ENCODE assay signal across 9 cellular contexts in the genomic region with DNA sequence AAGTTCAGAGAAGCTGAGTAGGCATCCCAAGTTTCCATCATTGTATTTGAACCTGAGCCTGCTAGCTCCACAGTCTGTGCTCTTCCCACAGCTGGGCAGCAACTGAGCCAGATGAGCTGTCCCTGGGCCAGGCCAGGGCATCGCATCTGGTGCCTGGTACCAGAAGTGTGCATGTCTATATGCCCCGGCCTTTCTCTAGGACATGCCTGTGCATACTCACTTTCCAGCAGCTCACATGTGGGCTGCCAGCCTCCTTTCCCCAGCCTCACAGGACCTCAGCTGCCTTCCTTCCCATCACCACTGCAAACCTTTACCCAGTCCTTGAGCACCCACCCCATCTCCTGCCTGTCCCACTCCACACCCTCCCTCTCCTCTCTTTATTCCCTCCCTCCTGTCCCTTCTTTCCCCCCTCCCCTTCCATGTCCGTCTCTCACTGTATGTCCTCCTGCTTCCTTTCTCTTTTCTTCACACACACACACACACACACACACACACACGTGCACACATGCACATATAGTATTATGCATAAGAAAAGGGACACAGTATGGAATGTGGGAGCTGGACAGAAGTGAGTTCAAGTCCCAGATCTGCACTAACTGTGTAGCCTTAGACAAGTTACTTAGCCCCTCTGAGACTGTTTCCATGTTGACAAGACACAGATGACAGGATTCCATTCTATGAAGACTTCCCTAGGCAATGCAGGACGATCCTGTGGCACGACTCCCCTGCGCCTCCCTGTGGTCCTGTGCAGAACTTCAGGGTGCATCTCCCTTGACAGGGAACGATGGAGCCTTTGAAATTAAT. TPM values are rescaled to one million over a fixed set of nuclear protein-coding genes. Genes with fewer than 3 reads are reported as not detected.
DNase-seq lines count a peak whose midpoint lies in the region; ATAC-seq and TF ChIP-seq lines count a peak whose summit lies in the region.
"Had no signal": no experiment of that assay in that cellular context is flagged by ENCODE, and none has a peak within 500 bp of the region (broad histone marks: within the 10 kb centered on the region; RNA-seq: fewer than 3 reads in every experiment).

No MANE protein-coding gene starts in this region.

- H3K27me3 ChIP-seq in CD4-positive, alpha-beta T cell (ENCODE audit: control insufficient read depth, insufficient read depth, low read length) = no peaks in the 10 kb centered on the region
- H3K27me3 ChIP-seq in esophagus squamous epithelium = no peaks in the 10 kb centered on the region

- peak; percentile 92 for ATAC-seq in CD4-positive, alpha-beta T cell (ENCODE audit: poor library complexity)
- ATAC-seq in GM19023 (IDR thresholded peaks at IDR 0.05; ENCODE audit: unreplicated experiment) (peak; percentile 69), HG03135 (IDR thresholded peaks at IDR 0.05; ENCODE audit: unreplicated experiment) (peak; percentile 72)

- H3K4me3 Mint-ChIP-seq in CD4-positive, alpha-beta T cell = no peak overlapping the region
- no peak overlapping the region for H3K4me3 Mint-ChIP-seq in nephron progenitor cell

- H3K27ac Mint-ChIP-seq in CD4-positive, alpha-beta T cell = no peak overlapping the region
- no peak overlapping the region for H3K27ac Mint-ChIP-seq in nephron progenitor cell

- H3K4me3 ChIP-seq in esophagus squamous epithelium = no peak overlapping the region

- POLR2A ChIA-PET in CD4-positive, alpha-beta T cell (lab: Charles Lee) = no interaction called here

- whole genome bisulfite sequencing in esophagus squamous epithelium, 2 donors = 31 to 38% methylated on average over 8 of the region's 8 CpGs

- TF ChIP-seq CTCF in CD4-positive, alpha-beta T cell (IDR thresholded peaks at IDR 0.05) = peak; percentile 70
- TF ChIP-seq CTCF in esophagus squamous epithelium (IDR thresholded peaks at IDR 0.05) (peak; percentile 32 to 93 (median 76)), nephron progenitor cell (IDR thresholded peaks at IDR 0.05) (peak; percentile 89)

- no peak for TF ChIP-seq POLR2A in esophagus squamous epithelium (IDR thresholded peaks at IDR 0.05)

- H3K27ac ChIP-seq in CD4-positive, alpha-beta T cell (ENCODE audit: low read depth, low read length) = no peak overlapping the region
- no peak overlapping the region for H3K27ac ChIP-seq in esophagus squamous epithelium

- H3K36me3 ChIP-seq in esophagus squamous epithelium = peaks cover 0 to 21% (median 0%) of the 10 kb centered on the region in 3 donors

- CTCF ChIA-PET in CD4-positive, alpha-beta T cell (lab: Charles Lee) = interaction anchor here (1.0 kb wide), 1 partner anchor 57 kb away, joined by 3 read pairs; no protein-coding TSS in a partner anchor

- H3K9me3 Mint-ChIP-seq in CD4-positive, alpha-beta T cell = no peaks in the 10 kb centered on the region
- H3K9me3 Mint-ChIP-seq in nephron progenitor cell = no peaks in the 10 kb centered on the region

- H3K4me1 ChIP-seq in esophagus squamous epithelium = no peaks in the 10 kb centered on the region

- H3K4me1 Mint-ChIP-seq in CD4-positive, alpha-beta T cell (ENCODE audit: low read depth) = no peaks in the 10 kb centered on the region
- no peaks in the 10 kb centered on the region for H3K4me1 Mint-ChIP-seq in nephron progenitor cell

- peaks cover 15% of the 10 kb centered on the region for H3K27me3 Mint-ChIP-seq in CD4-positive, alpha-beta T cell
- H3K27me3 Mint-ChIP-seq in nephron progenitor cell (ENCODE audit: low read depth, poor library complexity) = peaks cover 22% of the 10 kb centered on the region

- intact Hi-C loops in CD4-positive, alpha-beta T cell (cut with DNase I, micrococcal nuclease) = loop anchor here (1.0 kb wide), 2 partner anchors 57 to 60 kb away; no protein-coding TSS in a partner anchor
- intact Hi-C loops in esophagus squamous epithelium (cut with DNase I) = loop anchor here (5.0 kb wide), 1 partner anchor 58 kb away; no protein-coding TSS in a partner anchor

- no peaks in the 10 kb centered on the region for H3K9me3 ChIP-seq in CD4-positive, alpha-beta T cell (ENCODE audit: control insufficient read depth, low read length)
- H3K9me3 ChIP-seq in esophagus squamous epithelium = no peaks in the 10 kb centered on the region

- DNase-seq in CD4-positive, alpha-beta T cell = peak; percentile 49 to 63 (median 56)
- DNase-seq in NCI-H82 treated with DMSO at 0.1 percent for 48 hours (lab: John Stamatoyannopoulos, UW; ENCODE audit: unreplicated experiment) = peak; percentile 10
- DNase-seq in activated T-cell treated with anti-CD3 and anti-CD28 coated beads for 1 hour (ENCODE audit: low read depth) = peak; percentile 47
- no peak for DNase-seq in esophagus squamous epithelium (lab: John Stamatoyannopoulos, UW)
- DNase-seq in nephron progenitor cell = peak; percentile 79
- peak; percentile 4 for DNase-seq in stromal cell of bone marrow (ENCODE audit: low read depth)

- H3K36me3 Mint-ChIP-seq in CD4-positive, alpha-beta T cell (ENCODE audit: low read depth) = no peaks in the 10 kb centered on the region
- H3K36me3 Mint-ChIP-seq in nephron progenitor cell (ENCODE audit: low read depth) = no peaks in the 10 kb centered on the region

RNA-seq across cellular contexts. Expression of a gene that starts 10.9 kb away (rescaled TPM):
- total RNA-seq in CD4-positive, alpha-beta T cell = under 1 TPM; 0.74 to 0.92 TPM
- total RNA-seq in esophagus squamous epithelium = 10 to 100 TPM in 3 of 4 donors, 1 to 10 TPM in 1; 6.7 to 15.0 (median 12.2) TPM
- total RNA-seq: T-helper 2 cell treated with Interferon-gamma antibody and Interleukin-4, amounts not matched to agents 100 ng/mL and 5 ng/mL, for 36 hours had no signal

RNA-seq across cellular contexts. Expression of a gene that starts 20.1 kb away (rescaled TPM):
- total RNA-seq in CD4-positive, alpha-beta T cell = not detected
- not detected for total RNA-seq in esophagus squamous epithelium
- total RNA-seq: T-helper 2 cell treated with Interferon-gamma antibody and Interleukin-4, amounts not matched to agents 100 ng/mL and 5 ng/mL, for 36 hours had no signal

RNA-seq across cellular contexts. Expression of a gene that starts 31.6 kb away (rescaled TPM):
- total RNA-seq in CD4-positive, alpha-beta T cell = not detected
- 100 to 1,000 TPM; 132 to 352 (median 320) TPM for total RNA-seq in esophagus squamous epithelium
- total RNA-seq: T-helper 2 cell treated with Interferon-gamma antibody and Interleukin-4, amounts not matched to agents 100 ng/mL and 5 ng/mL, for 36 hours had no signal

RNA-seq across cellular contexts. Expression of a gene that starts 36.1 kb away (rescaled TPM):
- not detected for total RNA-seq in CD4-positive, alpha-beta T cell
- under 1 TPM in 2 of 4 donors, not detected in 2; 0.19 to 0.34 TPM for total RNA-seq in esophagus squamous epithelium
- total RNA-seq: T-helper 2 cell treated with Interferon-gamma antibody and Interleukin-4, amounts not matched to agents 100 ng/mL and 5 ng/mL, for 36 hours had no signal

RNA-seq across cellular contexts. Expression of a gene that starts 39.6 kb away (rescaled TPM):
- not detected for total RNA-seq in CD4-positive, alpha-beta T cell
- under 1 TPM in 2 of 4 donors, not detected in 2; 0.09 to 0.57 TPM for total RNA-seq in esophagus squamous epithelium
- total RNA-seq: T-helper 2 cell treated with Interferon-gamma antibody and Interleukin-4, amounts not matched to agents 100 ng/mL and 5 ng/mL, for 36 hours had no signal

Comparison
In these comparisons a context has a peak if more than half of its experiments do, and no peak if none do; other contexts are left out.
1. RNA of a gene that starts 10.9 kb away (total RNA-seq): 6.7 to 15.0 TPM in esophagus squamous epithelium; 0.74 to 0.92 TPM in CD4-positive, alpha-beta T cell; every median in the first group is over 4 times any median in the second.
2. RNA of a gene that starts 31.6 kb away (total RNA-seq): 132 to 352 TPM in esophagus squamous epithelium; not detected in CD4-positive, alpha-beta T cell; every median in the first group is over 100 times any median in the second.
3. Peak in every context shown above with its lines, with median percentiles within 50 percentile points of each other: ATAC-seq and CTCF ChIP-seq.